Comparison of ENCODE assay signal across 8 cellular contexts in the genomic region with DNA sequence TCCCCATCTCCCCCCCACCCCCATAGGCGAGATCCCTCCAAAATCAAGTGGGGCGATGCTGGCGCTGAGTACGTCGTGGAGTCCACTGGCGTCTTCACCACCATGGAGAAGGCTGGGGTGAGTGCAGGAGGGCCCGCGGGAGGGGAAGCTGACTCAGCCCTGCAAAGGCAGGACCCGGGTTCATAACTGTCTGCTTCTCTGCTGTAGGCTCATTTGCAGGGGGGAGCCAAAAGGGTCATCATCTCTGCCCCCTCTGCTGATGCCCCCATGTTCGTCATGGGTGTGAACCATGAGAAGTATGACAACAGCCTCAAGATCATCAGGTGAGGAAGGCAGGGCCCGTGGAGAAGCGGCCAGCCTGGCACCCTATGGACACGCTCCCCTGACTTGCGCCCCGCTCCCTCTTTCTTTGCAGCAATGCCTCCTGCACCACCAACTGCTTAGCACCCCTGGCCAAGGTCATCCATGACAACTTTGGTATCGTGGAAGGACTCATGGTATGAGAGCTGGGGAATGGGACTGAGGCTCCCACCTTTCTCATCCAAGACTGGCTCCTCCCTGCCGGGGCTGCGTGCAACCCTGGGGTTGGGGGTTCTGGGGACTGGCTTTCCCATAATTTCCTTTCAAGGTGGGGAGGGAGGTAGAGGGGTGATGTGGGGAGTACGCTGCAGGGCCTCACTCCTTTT. TPM values are rescaled to one million over a fixed set of nuclear protein-coding genes. Genes with fewer than 3 reads are reported as not detected.
A peak's percentile ranks its signal among the peaks of the same experiment; 100 is the strongest.
DNase-seq lines count a peak whose midpoint lies in the region; ATAC-seq and TF ChIP-seq lines count a peak whose summit lies in the region.

No MANE protein-coding gene starts in this region.

- peak overlapping the region; percentile 92 for H3K4me3 Mint-ChIP-seq in activated CD8-positive, alpha-beta memory T cell treated with anti-CD3 and anti-CD28 coated beads, Interleukin-2, amount 10 ng/mL, durations not matched to agents 7 days and 5 days

- peaks cover 65% of the 10 kb centered on the region for H3K4me1 Mint-ChIP-seq in activated CD8-positive, alpha-beta memory T cell treated with anti-CD3 and anti-CD28 coated beads, Interleukin-2, amount 10 ng/mL, durations not matched to agents 7 days and 5 days

- peaks cover 26% of the 10 kb centered on the region for H3K4me1 ChIP-seq in iPS-18a (ENCODE audit: control insufficient read depth, low read depth, low read length)
- H3K4me1 ChIP-seq in suprapubic skin, result peaks cover 80% of the 10 kb centered on the region

- H3K27ac Mint-ChIP-seq in activated CD8-positive, alpha-beta memory T cell treated with anti-CD3 and anti-CD28 coated beads, Interleukin-2, amount 10 ng/mL, durations not matched to agents 7 days and 5 days, result peak overlapping the region; percentile 99

- H3K9me3 Mint-ChIP-seq in activated CD8-positive, alpha-beta memory T cell treated with anti-CD3 and anti-CD28 coated beads, Interleukin-2, amount 10 ng/mL, durations not matched to agents 7 days and 5 days (ENCODE audit: low read depth), result no peaks in the 10 kb centered on the region

- TF ChIP-seq CTCF in suprapubic skin (IDR thresholded peaks at IDR 0.05), result no peak

- H3K36me3 ChIP-seq in iPS-18a (ENCODE audit: control insufficient read depth, low read depth, low read length), result peaks cover 38% of the 10 kb centered on the region
- peaks cover 28% of the 10 kb centered on the region for H3K36me3 ChIP-seq in suprapubic skin

- peaks cover 56% of the 10 kb centered on the region for H3K36me3 Mint-ChIP-seq in activated CD8-positive, alpha-beta memory T cell treated with anti-CD3 and anti-CD28 coated beads, Interleukin-2, amount 10 ng/mL, durations not matched to agents 7 days and 5 days

- no peak for TF ChIP-seq POLR2A in suprapubic skin (IDR thresholded peaks at IDR 0.05)

- DNase-seq in activated CD8-positive, alpha-beta memory T cell treated with anti-CD3 and anti-CD28 coated beads, Interleukin-2, amount 10 ng/mL, durations not matched to agents 7 days and 5 days, result peak; percentile 57
- no peak for DNase-seq in activated CD8-positive, alpha-beta memory T cell treated with anti-CD3 and anti-CD28 coated beads, Interleukin-2, amount 50 U/mL, for 4 hours
- DNase-seq in activated T-cell treated with anti-CD3 and anti-CD28 coated beads for 48 hours (ENCODE audit: low read depth) (peak; percentile 32), suprapubic skin (ENCODE audit: low spot score in 2 of 2) (no peak), GOT3 (lab: John Stamatoyannopoulos, UW) (no peak), DMS153 (lab: John Stamatoyannopoulos, UW) (no peak)
- no peak for DNase-seq in effector CD4-positive, alpha-beta T cell

- H3K4me3 ChIP-seq in iPS-18a (ENCODE audit: low read length), result peak overlapping the region; percentile 99
- H3K4me3 ChIP-seq in suprapubic skin, result no peak overlapping the region

- no peaks in the 10 kb centered on the region for H3K27me3 ChIP-seq in iPS-18a (ENCODE audit: control insufficient read depth, insufficient read depth, low read length)
- no peaks in the 10 kb centered on the region for H3K27me3 ChIP-seq in suprapubic skin

- H3K27ac ChIP-seq in iPS-18a (ENCODE audit: low read length) (no peak overlapping the region), suprapubic skin (peak overlapping the region; percentile 68)

- no peaks in the 10 kb centered on the region for H3K27me3 Mint-ChIP-seq in activated CD8-positive, alpha-beta memory T cell treated with anti-CD3 and anti-CD28 coated beads, Interleukin-2, amount 10 ng/mL, durations not matched to agents 7 days and 5 days

- no peak overlapping the region for H3K9ac ChIP-seq in iPS-18a (ENCODE audit: low read length)

- CTCF ChIA-PET in activated CD8-positive, alpha-beta memory T cell treated with anti-CD3 and anti-CD28 coated beads, Interleukin-2, amount 10 ng/mL, durations not matched to agents 7 days and 5 days (lab: Charles Lee), result interaction anchor here (0.6 to 9.6 kb wide), 35 partner anchors 8 to 336 kb away, joined by 3 to 140 read pairs (median 5); a partner anchor contains a TSS

- no peak for TF ChIP-seq EP300 in suprapubic skin (IDR thresholded peaks at IDR 0.05)

- H3K9me3 ChIP-seq in iPS-18a (ENCODE audit: control insufficient read depth, low read depth, low read length), result no peaks in the 10 kb centered on the region
- H3K9me3 ChIP-seq in suprapubic skin, result no peaks in the 10 kb centered on the region

- 61% methylated on average over 17 of the region's 19 CpGs for WGBS in suprapubic skin

- ATAC-seq in activated CD8-positive, alpha-beta memory T cell treated with anti-CD3 and anti-CD28 coated beads, Interleukin-2, amount 10 ng/mL, durations not matched to agents 7 days and 5 days, result no peak

RNA-seq across cellular contexts. Expression of a gene that starts 2.7 kb away (rescaled TPM):
- total RNA-seq in activated CD8-positive, alpha-beta memory T cell treated with anti-CD3 and anti-CD28 coated beads, Interleukin-2, amount 10 ng/mL, durations not matched to agents 7 days and 5 days, result 1,000 to 10,000 TPM; 5,133 to 5,396 TPM
- 1,000 to 10,000 TPM; 1,442 to 2,828 (median 1,967) TPM for total RNA-seq in suprapubic skin

RNA-seq across cellular contexts. Expression of a gene that starts 18.8 kb away (rescaled TPM):
- 10 to 100 TPM; 29.3 to 30.0 TPM for total RNA-seq in activated CD8-positive, alpha-beta memory T cell treated with anti-CD3 and anti-CD28 coated beads, Interleukin-2, amount 10 ng/mL, durations not matched to agents 7 days and 5 days
- 1 to 10 TPM; 1.9 to 5.8 (median 4.3) TPM for total RNA-seq in suprapubic skin

RNA-seq across cellular contexts. Expression of a gene that starts 31.1 kb away (rescaled TPM):
- 100 to 1,000 TPM in 1 of 2 experiments, 10 to 100 TPM in 1; 76.7 to 117 TPM for total RNA-seq in activated CD8-positive, alpha-beta memory T cell treated with anti-CD3 and anti-CD28 coated beads, Interleukin-2, amount 10 ng/mL, durations not matched to agents 7 days and 5 days
- total RNA-seq in suprapubic skin, result 10 to 100 TPM; 34.6 to 62.2 (median 42.3) TPM

RNA-seq across cellular contexts. Expression of a gene that starts 43.1 kb away (rescaled TPM):
- 100 to 1,000 TPM; 173 to 200 TPM for total RNA-seq in activated CD8-positive, alpha-beta memory T cell treated with anti-CD3 and anti-CD28 coated beads, Interleukin-2, amount 10 ng/mL, durations not matched to agents 7 days and 5 days
- total RNA-seq in suprapubic skin, result 10 to 100 TPM; 22.6 to 43.2 (median 31.0) TPM

RNA-seq across cellular contexts. Expression of a gene that starts 44.0 kb away (rescaled TPM):
- 100 to 1,000 TPM; 191 to 271 TPM for total RNA-seq in activated CD8-positive, alpha-beta memory T cell treated with anti-CD3 and anti-CD28 coated beads, Interleukin-2, amount 10 ng/mL, durations not matched to agents 7 days and 5 days
- 10 to 100 TPM; 28.0 to 42.2 (median 37.9) TPM for total RNA-seq in suprapubic skin

Comparison
In these comparisons a context has a peak if more than half of its experiments do, and no peak if none do; other contexts are left out.
1. DNase-seq: peak in activated CD8-positive, alpha-beta memory T cell treated with anti-CD3 and anti-CD28 coated beads, Interleukin-2, amount 10 ng/mL, durations not matched to agents 7 days and 5 days (single experiment) and activated T-cell treated with anti-CD3 and anti-CD28 coated beads for 48 hours (single experiment); none in activated CD8-positive, alpha-beta memory T cell treated with anti-CD3 and anti-CD28 coated beads, Interleukin-2, amount 50 U/mL, for 4 hours (single experiment), suprapubic skin (0 of 2), GOT3 (single experiment), effector CD4-positive, alpha-beta T cell (single experiment) and DMS153 (single experiment).
2. RNA of a gene that starts 18.8 kb away (total RNA-seq): 29.3 to 30.0 TPM in activated CD8-positive, alpha-beta memory T cell treated with anti-CD3 and anti-CD28 coated beads, Interleukin-2, amount 10 ng/mL, durations not matched to agents 7 days and 5 days; 1.9 to 5.8 TPM in suprapubic skin; every median in the first group is over 4 times any median in the second.